In genomic region chr21:29080454-29080930, GRCh38 we compare ENCODE assay signal across 10 cellular contexts. TPM values are rescaled to one million over a fixed set of nuclear protein-coding genes. Genes with fewer than 3 reads are reported as not detected.
A peak's percentile ranks its signal among the peaks of the same experiment; 100 is the strongest.
DNase-seq lines count a peak whose midpoint lies in the region; ATAC-seq and TF ChIP-seq lines count a peak whose summit lies in the region.
"Had no signal": no experiment of that assay in that cellular context is flagged by ENCODE, and none has a peak within 500 bp of the region (broad histone marks: within the 10 kb centered on the region; RNA-seq: fewer than 3 reads in every experiment).

No MANE protein-coding gene starts in this region.

- peaks cover 52% of the 10 kb centered on the region for H3K4me1 ChIP-seq in CD4-positive, alpha-beta memory T cell (ENCODE audit: insufficient read depth, low read length)
- H3K4me1 ChIP-seq in body of pancreas (peaks cover 17% of the 10 kb centered on the region), SK-N-SH (ENCODE audit: control insufficient read depth in 1 of 2, insufficient read depth in 2 of 2, low read depth in 1 of 2, low read length in 1 of 2) (peaks cover 0 to 8% of the 10 kb centered on the region in 2 experiments; a peak in 2 of 4 replicates)

- peaks cover 21 to 71% (median 44%) of the 10 kb centered on the region in 4 donors for H3K4me1 Mint-ChIP-seq in CD4-positive, alpha-beta memory T cell
- peaks cover 37% of the 10 kb centered on the region in 2 donors for H3K4me1 Mint-ChIP-seq in natural killer cell treated with Interleukin-12 subunit alpha and Interleukin-12 subunit beta and Interleukin-15 and Interleukin-18, amount 100 ng/mL, for 72 hours (ENCODE audit: low read depth in 2 of 2)

- 29 to 54% methylated on average over 6 of the region's 6 CpGs for WGBS in body of pancreas, 2 donors
- WGBS in SK-N-SH (ENCODE audit: low lambda C conversion rate) = 82% methylated on average over 6 of the region's 6 CpGs

- H3K9me3 Mint-ChIP-seq in CD4-positive, alpha-beta memory T cell = no peaks in the 10 kb centered on the region
- H3K9me3 Mint-ChIP-seq in natural killer cell treated with Interleukin-12 subunit alpha and Interleukin-12 subunit beta and Interleukin-15 and Interleukin-18, amount 100 ng/mL, for 72 hours = peaks cover 2% of the 10 kb centered on the region

- POLR2A ChIA-PET in CD4-positive, alpha-beta memory T cell (lab: Charles Lee; ENCODE audit: partially characterized antibody) = interaction anchor here (0.7 to 5.3 kb wide), 5 partner anchors 78 to 369 kb away, joined by 3 to 42 read pairs (median 5); partner anchors contain the start of gene BACH1
- POLR2A ChIA-PET in SK-N-SH (lab: Yijun Ruan, JAX) = no interaction called here

- intact Hi-C loops in CD4-positive, alpha-beta memory T cell (cut with micrococcal nuclease) = no loop called here
- intact Hi-C loops in body of pancreas (cut with DNase I) = no loop called here

- no peak overlapping the region for H3K4me2 ChIP-seq in SK-N-SH

- TF ChIP-seq RAD21 in SK-N-SH (IDR thresholded peaks at IDR 0.05; ENCODE audit: low read length) = no peak

- no peak for TF ChIP-seq CTCF in body of pancreas (IDR thresholded peaks at IDR 0.05)
- no peak for TF ChIP-seq CTCF in SK-N-SH (IDR thresholded peaks at IDR 0.05)

- CTCF ChIA-PET in CD4-positive, alpha-beta memory T cell (lab: Charles Lee; ENCODE audit: partially characterized antibody) = interaction anchor here (1.4 to 3.9 kb wide), 2 partner anchors 217 to 296 kb away, joined by 4 to 16 read pairs; no protein-coding TSS in a partner anchor
- CTCF ChIA-PET in SK-N-SH (lab: Yijun Ruan, JAX) = no interaction called here

- no peaks in the 10 kb centered on the region for H3K27me3 ChIP-seq in CD4-positive, alpha-beta memory T cell (ENCODE audit: insufficient read depth, low read length)
- H3K27me3 ChIP-seq in body of pancreas (no peaks in the 10 kb centered on the region), SK-N-SH (ENCODE audit: insufficient read depth) (no peaks in the 10 kb centered on the region)
- H3K27me3 ChIP-seq: transverse colon had no signal

- H3K9me3 ChIP-seq in CD4-positive, alpha-beta memory T cell (ENCODE audit: control insufficient read depth in 1 of 2, low read length in 2 of 2) = no peaks in the 10 kb centered on the region
- H3K9me3 ChIP-seq in body of pancreas (no peaks in the 10 kb centered on the region), SK-N-SH (no peaks in the 10 kb centered on the region)
- H3K9me3 ChIP-seq: transverse colon had no signal

- H4K20me1 ChIP-seq in SK-N-SH (ENCODE audit: insufficient read depth) = no peaks in the 10 kb centered on the region

- H3K36me3 Mint-ChIP-seq in CD4-positive, alpha-beta memory T cell = no peaks in the 10 kb centered on the region
- no peaks in the 10 kb centered on the region for H3K36me3 Mint-ChIP-seq in natural killer cell treated with Interleukin-12 subunit alpha and Interleukin-12 subunit beta and Interleukin-15 and Interleukin-18, amount 100 ng/mL, for 72 hours

- H3K27ac ChIP-seq in CD4-positive, alpha-beta memory T cell (ENCODE audit: low read depth, low read length) = peak overlapping the region; percentile 54
- peak overlapping the region in 3 of 4 donors; percentile 2 to 36 (median 35) for H3K27ac ChIP-seq in body of pancreas
- no peak overlapping the region for H3K27ac ChIP-seq in SK-N-SH (ENCODE audit: low read depth in 2 of 2, low read length in 1 of 2)
- H3K27ac ChIP-seq: transverse colon had no signal

- DNase-seq in CD4-positive, alpha-beta memory T cell = peak; percentile 11 to 55 (median 21)
- DNase-seq in NCI-H2029 (lab: John Stamatoyannopoulos, UW) = peak; percentile 82
- peak in 1 of 4 donors; percentile 44 for DNase-seq in body of pancreas
- DNase-seq in natural killer cell treated with Interleukin-12 subunit alpha and Interleukin-12 subunit beta and Interleukin-15 and Interleukin-18, amount 100 ng/mL, for 72 hours (ENCODE audit: low spot score) = no peak
- no peak for DNase-seq in stimulated activated CD4-positive, alpha-beta T cell treated with anti-CD3 and anti-CD28 coated beads, Interleukin-15, amount 100 ng/mL, for 24 hours
- DNase-seq in SK-N-SH = no peak
- no peak for DNase-seq in NCI-H1417 (lab: John Stamatoyannopoulos, UW)
- DNase-seq: effector CD8-positive, alpha-beta T cell; transverse colon had no signal

- ATAC-seq in body of pancreas = no peak
- no peak for ATAC-seq in natural killer cell treated with Interleukin-12 subunit alpha and Interleukin-12 subunit beta and Interleukin-15 and Interleukin-18, amount 100 ng/mL, for 72 hours
- no peak for ATAC-seq in GM19452 (IDR thresholded peaks at IDR 0.05; ENCODE audit: unreplicated experiment)

- no peaks in the 10 kb centered on the region for H3K27me3 Mint-ChIP-seq in CD4-positive, alpha-beta memory T cell
- H3K27me3 Mint-ChIP-seq in natural killer cell treated with Interleukin-12 subunit alpha and Interleukin-12 subunit beta and Interleukin-15 and Interleukin-18, amount 100 ng/mL, for 72 hours = no peaks in the 10 kb centered on the region

- peaks cover 5% of the 10 kb centered on the region for H3F3A ChIP-seq in SK-N-SH (replicated peaks; ENCODE audit: insufficient read depth)

- H3K4me3 ChIP-seq in CD4-positive, alpha-beta memory T cell (ENCODE audit: low read length in 2 of 2) = no peak overlapping the region
- H3K4me3 ChIP-seq in body of pancreas = no peak overlapping the region
- no peak overlapping the region for H3K4me3 ChIP-seq in SK-N-SH (ENCODE audit: low read depth in 2 of 2, low read length in 1 of 2)
- H3K4me3 ChIP-seq: transverse colon had no signal

- no peak overlapping the region for H3K9ac ChIP-seq in SK-N-SH

- peak overlapping the region in 7 of 8 donors; percentile 55 to 79 (median 72) for H3K4me3 Mint-ChIP-seq in CD4-positive, alpha-beta memory T cell
- peak overlapping the region; percentile 67 for H3K4me3 Mint-ChIP-seq in natural killer cell treated with Interleukin-12 subunit alpha and Interleukin-12 subunit beta and Interleukin-15 and Interleukin-18, amount 100 ng/mL, for 72 hours

- H3K27ac Mint-ChIP-seq in CD4-positive, alpha-beta memory T cell = peak overlapping the region; percentile 88 to 95 (median 93)
- peak overlapping the region; percentile 89 to 96 for H3K27ac Mint-ChIP-seq in natural killer cell treated with Interleukin-12 subunit alpha and Interleukin-12 subunit beta and Interleukin-15 and Interleukin-18, amount 100 ng/mL, for 72 hours

- TF ChIP-seq EP300 in SK-N-SH (IDR thresholded peaks at IDR 0.05; ENCODE audit: borderline replicate concordance in 1 of 2, low read depth in 1 of 2, low read length in 1 of 2) = no peak

- H3K36me3 ChIP-seq in CD4-positive, alpha-beta memory T cell (ENCODE audit: insufficient read depth, low read length) = no peaks in the 10 kb centered on the region
- no peaks in the 10 kb centered on the region for H3K36me3 ChIP-seq in body of pancreas (replicated peaks in 1 of 2; ENCODE audit: insufficient read depth in 1 of 2, low read depth in 2 of 2)
- no peaks in the 10 kb centered on the region for H3K36me3 ChIP-seq in SK-N-SH (replicated peaks in 1 of 2; ENCODE audit: control insufficient read depth in 1 of 2, insufficient read depth in 2 of 2, low read length in 1 of 2)
- H3K36me3 ChIP-seq: transverse colon had no signal

- H2AFZ ChIP-seq in SK-N-SH (ENCODE audit: low read depth) = no peak overlapping the region

- TF ChIP-seq POLR2A in body of pancreas (IDR thresholded peaks at IDR 0.05) = no peak

- no peaks in the 10 kb centered on the region for H3K79me2 ChIP-seq in SK-N-SH (ENCODE audit: insufficient read depth)

- H3K9me2 ChIP-seq in SK-N-SH = no peaks in the 10 kb centered on the region

TF ChIP-seq in SK-N-SH, 30 proteins besides CTCF, POLR2A, EP300 and RAD21 (continues in another document):
- TF ChIP-seq PBX3 (IDR thresholded peaks at IDR 0.05) = no peak
- no peak for TF ChIP-seq GATA2 (CRISPR knock-in tag; IDR thresholded peaks at IDR 0.05)

RNA-seq across cellular contexts. Expression of gene CCT8, which starts 7.0 kb away (rescaled TPM):
- 100 to 1,000 TPM; 109 to 114 TPM for total RNA-seq in CD4-positive, alpha-beta memory T cell
- 100 to 1,000 TPM; 130 to 173 TPM for polyA plus RNA-seq in CD4-positive, alpha-beta memory T cell
- 10 to 100 TPM; 46.1 to 73.4 TPM for total RNA-seq in body of pancreas
- total RNA-seq in natural killer cell treated with Interleukin-12 subunit alpha and Interleukin-12 subunit beta and Interleukin-15 and Interleukin-18, amount 100 ng/mL, for 72 hours = 100 to 1,000 TPM; 269 to 354 TPM
- 102 and 105 TPM in 2 replicates for polyA plus RNA-seq in SK-N-SH (2012; rRNA removed)
- polyA plus RNA-seq in SK-N-SH (2012; cell fraction: cytosol; rRNA removed) = 150 and 189 TPM in 2 replicates
- polyA plus RNA-seq in SK-N-SH (2012; cell fraction: nucleus; rRNA removed) = 45.9 and 84.7 TPM in 2 replicates

RNA-seq across cellular contexts. Expression of gene MAP3K7CL, which starts 50.0 kb away (rescaled TPM):
- 10 to 100 TPM; 10.1 to 10.3 TPM for total RNA-seq in CD4-positive, alpha-beta memory T cell
- polyA plus RNA-seq in CD4-positive, alpha-beta memory T cell = 1 to 10 TPM; 2.8 to 4.7 TPM
- 10 to 100 TPM in 1 of 2 donors, 1 to 10 TPM in 1; 5.2 to 12.5 TPM for total RNA-seq in body of pancreas
- total RNA-seq in natural killer cell treated with Interleukin-12 subunit alpha and Interleukin-12 subunit beta and Interleukin-15 and Interleukin-18, amount 100 ng/mL, for 72 hours = 1 to 10 TPM; 2.4 to 6.1 TPM
- 2.3 and 5.2 TPM in 2 replicates for polyA plus RNA-seq in SK-N-SH (2012; rRNA removed)
- 4.1 and 5.1 TPM in 2 replicates for polyA plus RNA-seq in SK-N-SH (2012; cell fraction: cytosol; rRNA removed)
- polyA plus RNA-seq in SK-N-SH (2012; cell fraction: nucleus; rRNA removed) = 1.3 and 2.0 TPM in 2 replicates

RNA-seq across cellular contexts. Expression of gene USP16, which starts 56.0 kb away (rescaled TPM):
- 10 to 100 TPM; 53.5 to 57.2 TPM for total RNA-seq in CD4-positive, alpha-beta memory T cell
- 10 to 100 TPM; 19.6 to 39.8 TPM for polyA plus RNA-seq in CD4-positive, alpha-beta memory T cell
- total RNA-seq in body of pancreas = 10 to 100 TPM; 17.5 to 24.1 TPM
- 10 to 100 TPM; 44.5 to 57.5 TPM for total RNA-seq in natural killer cell treated with Interleukin-12 subunit alpha and Interleukin-12 subunit beta and Interleukin-15 and Interleukin-18, amount 100 ng/mL, for 72 hours
- polyA plus RNA-seq in SK-N-SH (2012; rRNA removed) = 9.2 and 12.2 TPM in 2 replicates
- 13.5 and 19.1 TPM in 2 replicates for polyA plus RNA-seq in SK-N-SH (2012; cell fraction: cytosol; rRNA removed)
- 9.9 and 20.7 TPM in 2 replicates for polyA plus RNA-seq in SK-N-SH (2012; cell fraction: nucleus; rRNA removed)

Comparison
In these comparisons a context has a peak if more than half of its experiments do, and no peak if none do; other contexts are left out.
1. DNase-seq: peak in CD4-positive, alpha-beta memory T cell (5 of 5) and NCI-H2029 (single experiment); none in natural killer cell treated with Interleukin-12 subunit alpha and Interleukin-12 subunit beta and Interleukin-15 and Interleukin-18, amount 100 ng/mL, for 72 hours (single experiment), stimulated activated CD4-positive, alpha-beta T cell treated with anti-CD3 and anti-CD28 coated beads, Interleukin-15, amount 100 ng/mL, for 24 hours (single experiment), SK-N-SH (single experiment) and NCI-H1417 (0 of 3).
2. H3K27ac ChIP-seq: peak in CD4-positive, alpha-beta memory T cell (single experiment) and body of pancreas (3 of 4); none in SK-N-SH (0 of 2).